ENCODE assay signal across 25 cellular contexts in genomic region chr5:132372542-132372941, GRCh38. TPM values are rescaled to one million over a fixed set of nuclear protein-coding genes. Genes with fewer than 3 reads are reported as not detected.
A peak's percentile ranks its signal among the peaks of the same experiment; 100 is the strongest.
DNase-seq lines count a peak whose midpoint lies in the region; ATAC-seq, FAIRE-seq and TF ChIP-seq lines count a peak whose summit lies in the region.
"Had no signal": no experiment of that assay in that cellular context is flagged by ENCODE, and none has a peak within 500 bp of the region (broad histone marks: within the 10 kb centered on the region; RNA-seq: fewer than 3 reads in every experiment).

No MANE protein-coding gene starts in this region.

- POLR2A ChIA-PET in A549 (lab: Yijun Ruan, JAX): no interaction called here

- no peak for TF ChIP-seq EP300 in A549 (IDR thresholded peaks at IDR 0.05)

- H3K4me1 ChIP-seq in A549: peaks cover 39% of the 10 kb centered on the region
- H3K4me1 ChIP-seq in KMS-11 (ENCODE audit: low read depth, poor library complexity, severe bottlenecking): peaks cover 32% of the 10 kb centered on the region

- FAIRE-seq in A549 (lab: Jason Lieb, UNC) (no peak), RCC 7860 (lab: Jason Lieb, UNC) (no peak)
- FAIRE-seq: GM18507 had no signal

- CTCF ChIA-PET in A549 (lab: Yijun Ruan, JAX): interaction anchor here (0.8 to 7.9 kb wide), 6 partner anchors 12 to 447 kb away, joined by 3 to 98 read pairs (median 4); no protein-coding TSS in a partner anchor

- no peak for DNase-seq in A549 (ENCODE audit: low read depth in 1 of 2, low spot score in 1 of 2)
- DNase-seq in choroid plexus epithelial cell (ENCODE audit: low read depth): peak; percentile 58
- DNase-seq in RCC 7860 (ENCODE audit: low spot score): no peak
- DNase-seq in T-helper 17 cell: no peak
- no peak for DNase-seq in hypothalamus (lab: John Stamatoyannopoulos, UW)
- DNase-seq: activated B cell treated with CpG ODN at 0.5 μM for 24 hours; activated CD4-positive, alpha-beta T cell treated with anti-CD3 and anti-CD28 coated beads, Interleukin-2, amount 50 U/mL, for 4 hours; Caco-2; DMS79 treated with DMSO at 0.1 percent for 48 hours; GM23248; NCI-H1048; NCI-H187 treated with DMSO at 0.1 percent for 48 hours; stimulated activated CD4-positive, alpha-beta T cell treated with anti-CD3 and anti-CD28 coated beads, Interleukin-4, amount 100 ng/mL, for 4 hours; stimulated activated naive CD4-positive, alpha-beta T cell treated with Interleukin-2 at 50 U/mL for 16 hours; T1000 had no signal

- no peak for TF ChIP-seq RAD21 in A549 (conservative IDR thresholded peaks at IDR 0.05 in 1 of 2, IDR thresholded peaks at IDR 0.05 in 1 of 2)

- peak overlapping the region; percentile 81 for H3K4me2 ChIP-seq in A549
- peak overlapping the region; percentile 6; the same call in 1 of the 2 replicates for H3K4me2 ChIP-seq in KMS-11

- H3K4me3 Mint-ChIP-seq in nephron (peak overlapping the region; percentile 53 to 79 (median 73)), T-helper 17 cell (no peak overlapping the region)
- H3K4me3 Mint-ChIP-seq: activated B cell treated with CpG ODN at 0.5 μM for 24 hours; B cell; natural killer cell treated with Interleukin-12 subunit alpha and Interleukin-12 subunit beta and Interleukin-15 and Interleukin-18, amount 100 ng/mL, for 72 hours had no signal

- ATAC-seq in A549 (no peak), T-helper 17 cell (no peak), GM19452 (IDR thresholded peaks at IDR 0.05; ENCODE audit: unreplicated experiment) (no peak)
- ATAC-seq: activated naive CD4-positive, alpha-beta T cell treated with anti-CD3 and anti-CD28 coated beads, Interleukin-2, amount 50 U/mL, for 72 hours; left lobe of liver; natural killer cell treated with Interleukin-12 subunit alpha and Interleukin-12 subunit beta and Interleukin-15 and Interleukin-18, amount 100 ng/mL, for 72 hours; Right ventricle myocardium inferior; sciatic nerve had no signal

- H3K9me3 Mint-ChIP-seq in nephron: no peaks in the 10 kb centered on the region
- H3K9me3 Mint-ChIP-seq: activated B cell treated with CpG ODN at 0.5 μM for 24 hours; activated naive CD4-positive, alpha-beta T cell treated with anti-CD3 and anti-CD28 coated beads, Interleukin-2, amount 50 U/mL, for 72 hours; natural killer cell treated with Interleukin-12 subunit alpha and Interleukin-12 subunit beta and Interleukin-15 and Interleukin-18, amount 100 ng/mL, for 72 hours had no signal

- H3K9me3 ChIP-seq in A549: no peaks in the 10 kb centered on the region
- H3K9me3 ChIP-seq in T-helper 17 cell (ENCODE audit: control insufficient read depth, low read length, poor library complexity, severe bottlenecking): no peaks in the 10 kb centered on the region
- H3K9me3 ChIP-seq: Caco-2 had no signal

- TF ChIP-seq POLR2A in A549 (IDR thresholded peaks at IDR 0.05; ENCODE audit: low read length): no peak

- H3K27me3 ChIP-seq in KMS-11 (ENCODE audit: insufficient read depth, low read depth): no peaks in the 10 kb centered on the region

- H3K9ac ChIP-seq in KMS-11: no peak overlapping the region
- H3K9ac ChIP-seq: GM23248 had no signal

- no peaks in the 10 kb centered on the region for H3K36me3 ChIP-seq in KMS-11 (ENCODE audit: insufficient read depth)

- no peaks in the 10 kb centered on the region for H3K79me2 ChIP-seq in KMS-11 (ENCODE audit: insufficient read depth, low read depth)

- peaks cover 4% of the 10 kb centered on the region for H3K27me3 Mint-ChIP-seq in nephron (ENCODE audit: low read depth)
- no peaks in the 10 kb centered on the region for H3K27me3 Mint-ChIP-seq in T-helper 17 cell
- H3K27me3 Mint-ChIP-seq: activated B cell treated with CpG ODN at 0.5 μM for 24 hours; B cell; natural killer cell treated with Interleukin-12 subunit alpha and Interleukin-12 subunit beta and Interleukin-15 and Interleukin-18, amount 100 ng/mL, for 72 hours had no signal

- no peaks in the 10 kb centered on the region for H3K36me3 Mint-ChIP-seq in nephron (ENCODE audit: low read depth)
- H3K36me3 Mint-ChIP-seq in T-helper 17 cell (ENCODE audit: low read depth): no peaks in the 10 kb centered on the region
- H3K36me3 Mint-ChIP-seq: natural killer cell treated with Interleukin-12 subunit alpha and Interleukin-12 subunit beta and Interleukin-15 and Interleukin-18, amount 100 ng/mL, for 72 hours had no signal

- peak overlapping the region; percentile 87; the same call in 1 of the 3 replicates for H3K4me3 ChIP-seq in A549
- no peak overlapping the region for H3K4me3 ChIP-seq in KMS-11 (IDR thresholded peaks at IDR 0.05; ENCODE audit: insufficient read depth, low read depth, low read length)
- no peak overlapping the region for H3K4me3 ChIP-seq in choroid plexus epithelial cell (ENCODE audit: low read depth, low read length)
- H3K4me3 ChIP-seq: GM23248 had no signal

- H3K27ac ChIP-seq in A549: peak overlapping the region; percentile 92 to 93; a peak in 4 of 6 replicates
- no peak overlapping the region for H3K27ac ChIP-seq in KMS-11
- H3K27ac ChIP-seq: GM23248 had no signal

- no peak for TF ChIP-seq CTCF in A549 (IDR thresholded peaks at IDR 0.05)
- no peak for TF ChIP-seq CTCF in KMS-11 (conservative IDR thresholded peaks at IDR 0.05; ENCODE audit: low read depth, low read length)
- TF ChIP-seq CTCF in choroid plexus epithelial cell (conservative IDR thresholded peaks at IDR 0.05; ENCODE audit: low read depth, low read length): no peak
- TF ChIP-seq CTCF in nephron (IDR thresholded peaks at IDR 0.05; ENCODE audit: unreplicated experiment in 3 of 3): no peak

- no peak overlapping the region for H2AFZ ChIP-seq in KMS-11 (ENCODE audit: low read depth)
- H2AFZ ChIP-seq: GM23248 had no signal

- H4K20me1 ChIP-seq in KMS-11 (ENCODE audit: insufficient read depth): no peaks in the 10 kb centered on the region

- H3K4me1 Mint-ChIP-seq in nephron: peaks cover 39% of the 10 kb centered on the region
- H3K4me1 Mint-ChIP-seq in T-helper 17 cell: peaks cover 22% of the 10 kb centered on the region

- H3K27ac Mint-ChIP-seq in nephron: peak overlapping the region; percentile 18 to 98 (median 70)
- H3K27ac Mint-ChIP-seq in T-helper 17 cell: no peak overlapping the region
- H3K27ac Mint-ChIP-seq: activated B cell treated with CpG ODN at 0.5 μM for 24 hours; activated naive CD4-positive, alpha-beta T cell treated with anti-CD3 and anti-CD28 coated beads, Interleukin-2, amount 50 U/mL, for 72 hours; B cell; natural killer cell treated with Interleukin-12 subunit alpha and Interleukin-12 subunit beta and Interleukin-15 and Interleukin-18, amount 100 ng/mL, for 72 hours had no signal

TF ChIP-seq in A549, 52 proteins besides CTCF, POLR2A, EP300 and RAD21:
- TF ChIP-seq NPAS2 (CRISPR knock-in tag; IDR thresholded peaks at IDR 0.05; ENCODE audit: borderline replicate concordance): no peak
- TF ChIP-seq CBX2 (IDR thresholded peaks at IDR 0.05; ENCODE audit: borderline replicate concordance, low read depth): no peak
- no peak for TF ChIP-seq ZFP36 (IDR thresholded peaks at IDR 0.05; ENCODE audit: borderline replicate concordance, partially characterized antibody)
- TF ChIP-seq EHF (CRISPR knock-in tag; IDR thresholded peaks at IDR 0.05): no peak

RNA-seq across cellular contexts. Expression of gene SLC22A5, which starts 3.0 kb away (rescaled TPM):
- 35.3 and 44.8 TPM in 2 replicates for polyA plus RNA-seq in A549 (2011; rRNA removed)
- 28.3 and 41.2 TPM in 2 replicates for polyA plus RNA-seq in A549 (2012; cell fraction: cytosol; rRNA removed)
- polyA plus RNA-seq in A549 (2012; cell fraction: nucleus; rRNA removed): 102 and 117 TPM in 2 replicates
- polyA plus RNA-seq in A549 (2017; fragmentation: RNase III; extraction: RNeasy Plus Mini Kit Qiagen cat#74134 plus additional on column Dnase treatment): 27.4 to 33.2 TPM (median 28.4 TPM) in 3 replicates
- 69.1 and 93.8 TPM in 2 replicates for polyA minus RNA-seq in A549 (2011; rRNA and poly(A)+ RNA removed)
- 1 to 10 TPM; 3.4 to 3.7 TPM for total RNA-seq in T-helper 17 cell
